Comparison of ENCODE assay signal across 13 cellular contexts in the genomic region with DNA sequence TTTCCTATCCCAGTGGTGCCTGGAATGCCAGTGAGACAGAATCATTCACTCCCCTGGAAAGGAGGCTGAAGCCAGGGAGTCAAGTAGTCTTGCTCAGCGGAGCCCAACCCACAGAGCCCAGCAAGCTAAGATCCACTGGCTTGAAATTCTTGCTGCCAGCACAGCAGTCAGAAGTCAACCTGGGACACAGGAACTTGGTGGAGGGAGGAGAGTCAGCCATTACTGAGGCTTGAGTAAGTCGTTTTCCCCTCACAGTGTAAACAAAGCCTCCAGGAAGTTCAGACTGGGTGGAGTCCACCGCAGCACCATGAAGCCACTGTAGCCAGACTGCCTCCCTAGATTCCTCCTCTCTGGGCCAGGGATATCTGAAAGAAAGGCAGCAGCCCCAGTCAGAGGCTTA.
DNase-seq lines count a peak whose midpoint lies in the region; ATAC-seq, FAIRE-seq and TF ChIP-seq lines count a peak whose summit lies in the region.
"Had no signal": no experiment of that assay in that cellular context is flagged by ENCODE, and none has a peak within 500 bp of the region (broad histone marks: within the 10 kb centered on the region; RNA-seq: fewer than 3 reads in every experiment).

No MANE protein-coding gene starts in this region.

- POLR2A ChIA-PET in RWPE1 (lab: Yijun Ruan, JAX; ENCODE audit: low non-redundant PET): no interaction called here

- peak; percentile 73 for ATAC-seq in esophagus mucosa
- peak; percentile 24 to 83 (median 64) for ATAC-seq in pancreas
- no peak for ATAC-seq in HG02798 (IDR thresholded peaks at IDR 0.05; ENCODE audit: poor library complexity, unreplicated experiment)
- no peak for ATAC-seq in stimulated activated naive CD8-positive, alpha-beta T cell treated with anti-CD3 and anti-CD28 coated beads, Interleukin-15, Interleukin-2, amounts not matched to agents 100 U/mL and 50 U/mL, for 24 hours
- no peak for ATAC-seq in GM21717 (IDR thresholded peaks at IDR 0.05; ENCODE audit: unreplicated experiment)
- ATAC-seq: CD8-positive, alpha-beta T cell; HCT116 had no signal

- H3K27ac ChIP-seq in RWPE1 (peak overlapping the region; percentile 55), pancreas (no peak overlapping the region)
- H3K27ac ChIP-seq: dorsolateral prefrontal cortex had no signal

- H3K4me3 ChIP-seq in pancreas: no peak overlapping the region
- H3K4me3 ChIP-seq: dorsolateral prefrontal cortex had no signal

- intact Hi-C loops in pancreas (cut with DNase I): no loop called here

- DNase-seq in ELR (ENCODE audit: low read depth) (peak; percentile 74), RWPE1 (ENCODE audit: low spot score) (no peak), pancreas (peak in 2 of 6 donors; percentile 9 to 17), SK-N-DZ (ENCODE audit: low spot score) (no peak)
- DNase-seq in stimulated activated naive CD8-positive, alpha-beta T cell treated with anti-CD3 and anti-CD28 coated beads, Interleukin-15, Interleukin-2, amounts not matched to agents 100 U/mL and 50 U/mL, for 24 hours: no peak
- DNase-seq: CD8-positive, alpha-beta T cell; dorsolateral prefrontal cortex; posterior cingulate gyrus; stimulated activated CD4-positive, alpha-beta T cell treated with anti-CD3 and anti-CD28 coated beads, Interleukin-4, amount 100 ng/mL, for 24 hours had no signal

- H3K27me3 ChIP-seq in pancreas: no peaks in the 10 kb centered on the region
- H3K27me3 ChIP-seq: dorsolateral prefrontal cortex had no signal

- H3K9me3 ChIP-seq in pancreas: no peaks in the 10 kb centered on the region

- H3K4me1 ChIP-seq in pancreas: no peaks in the 10 kb centered on the region

- 44 to 46% methylated on average over 3 of the region's 3 CpGs for WGBS in pancreas, 2 donors

- TF ChIP-seq CTCF in RWPE1 (conservative IDR thresholded peaks at IDR 0.05; ENCODE audit: low read depth) (no peak), pancreas (IDR thresholded peaks at IDR 0.05) (no peak)

- no peak for FAIRE-seq in pancreas (lab: Jason Lieb, UNC)

- CTCF ChIA-PET in RWPE1 (lab: Yijun Ruan, JAX): no interaction called here

- H3K36me3 ChIP-seq in pancreas: no peaks in the 10 kb centered on the region

Comparison
In these comparisons a context has a peak if more than half of its experiments do, and no peak if none do; other contexts are left out.
1. ATAC-seq: peak in esophagus mucosa (single experiment) and pancreas (4 of 4); none in HG02798 (single experiment), stimulated activated naive CD8-positive, alpha-beta T cell treated with anti-CD3 and anti-CD28 coated beads, Interleukin-15, Interleukin-2, amounts not matched to agents 100 U/mL and 50 U/mL, for 24 hours (single experiment) and GM21717 (single experiment).